Comparison of ENCODE assay signal across 12 cellular contexts in the genomic region with DNA sequence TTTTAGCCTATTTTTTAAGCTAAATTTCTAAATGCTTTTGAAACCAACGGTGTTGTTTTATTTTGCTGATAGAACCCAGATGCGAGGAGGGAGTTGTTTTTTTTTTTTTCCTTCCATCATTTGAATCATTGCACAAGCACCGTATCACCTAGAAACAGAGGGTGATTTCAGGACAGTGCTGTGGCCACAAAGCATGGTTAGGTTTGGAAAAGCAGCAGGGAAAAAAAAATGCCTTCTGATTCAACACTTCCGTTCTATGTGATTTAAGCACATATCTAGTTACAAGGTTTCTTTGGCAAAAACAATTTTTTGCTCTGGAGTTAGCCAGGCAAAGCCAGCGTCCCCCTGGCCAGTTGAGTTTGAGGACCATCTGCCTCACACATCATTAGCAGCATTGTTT. TPM values are rescaled to one million over a fixed set of nuclear protein-coding genes. Genes with fewer than 3 reads are reported as not detected.
DNase-seq lines count a peak whose midpoint lies in the region; ATAC-seq, FAIRE-seq and TF ChIP-seq lines count a peak whose summit lies in the region.
"Had no signal": no experiment of that assay in that cellular context is flagged by ENCODE, and none has a peak within 500 bp of the region (broad histone marks: within the 10 kb centered on the region; RNA-seq: fewer than 3 reads in every experiment).

No MANE protein-coding gene starts in this region.

- H3K36me3 Mint-ChIP-seq in brain, result no peaks in the 10 kb centered on the region
- H3K36me3 Mint-ChIP-seq in activated T-cell treated with anti-CD3 and anti-CD28 coated beads, Interleukin-2, amount 50 U/mL, for 24 hours (ENCODE audit: low read depth), result no peaks in the 10 kb centered on the region
- H3K36me3 Mint-ChIP-seq: CD4-positive, alpha-beta memory T cell had no signal

- H2BK20ac ChIP-seq in IMR-90 (ENCODE audit: low read depth, low read length), result peak overlapping the region; percentile 47; the same call in 1 of the 2 replicates

- H2AK9ac ChIP-seq in IMR-90 (replicated peaks; ENCODE audit: low read depth, low read length, poor library complexity), result no peak overlapping the region

- TF ChIP-seq RAD21 in IMR-90 (IDR thresholded peaks at IDR 0.05; ENCODE audit: low read length), result no peak

- CTCF ChIA-PET in AG04450 (lab: Charles Lee), result interaction anchor here (1.8 to 2.3 kb wide), 3 partner anchors 23 to 328 kb away, joined by 5 to 19 read pairs (median 5); no protein-coding TSS in a partner anchor
- CTCF ChIA-PET in IMR-90 (lab: Yijun Ruan, JAX), result interaction anchor here (0.6 kb wide), 1 partner anchor 907 kb away, joined by 3 read pairs; no protein-coding TSS in a partner anchor

- no peak for FAIRE-seq in small intestine (lab: Jason Lieb, UNC)

- peaks cover 2% of the 10 kb centered on the region for H3K27me3 Mint-ChIP-seq in brain
- peaks cover 5% of the 10 kb centered on the region for H3K27me3 Mint-ChIP-seq in activated T-cell treated with anti-CD3 and anti-CD28 coated beads, Interleukin-2, amount 50 U/mL, for 24 hours

- BruUV-seq in IMR-90 (replicated peaks; lab: Mats Ljungman, UMichigan), result no TSS peak

- H3K27ac ChIP-seq in AG04450 (ENCODE audit: low read depth, low read length) (peak overlapping the region; percentile 75), IMR-90 (ENCODE audit: insufficient read depth, low read length) (peak overlapping the region; percentile 61; the same call in 1 of the 2 replicates), small intestine (ENCODE audit: low read depth in 1 of 2, low read length in 1 of 2) (no peak overlapping the region)

- H3K9me3 Mint-ChIP-seq in brain, result no peaks in the 10 kb centered on the region
- no peaks in the 10 kb centered on the region for H3K9me3 Mint-ChIP-seq in activated T-cell treated with anti-CD3 and anti-CD28 coated beads, Interleukin-2, amount 50 U/mL, for 24 hours
- H3K9me3 Mint-ChIP-seq: H9 had no signal

- peak overlapping the region; percentile 47 for H3K14ac ChIP-seq in IMR-90 (replicated peaks; ENCODE audit: low read depth, low read length)

- ATAC-seq in IMR-90 (ENCODE audit: low read depth), result peak; percentile 81

- TF ChIP-seq CTCF in AG04450 (IDR thresholded peaks at IDR 0.05; ENCODE audit: low read depth, low read length), result no peak
- no peak for TF ChIP-seq CTCF in IMR-90 (conservative IDR thresholded peaks at IDR 0.05; ENCODE audit: low read depth, low read length)
- no peak for TF ChIP-seq CTCF in brain (conservative IDR thresholded peaks at IDR 0.05)

- H3K36me3 ChIP-seq in IMR-90 (ENCODE audit: control insufficient read depth, insufficient read depth, low read length) (no peaks in the 10 kb centered on the region; the same call in 1 of the 2 replicates), small intestine (ENCODE audit: control insufficient read depth in 2 of 2, insufficient read depth in 2 of 2, low read length in 2 of 2) (no peaks in the 10 kb centered on the region)

- H3K18ac ChIP-seq in IMR-90 (ENCODE audit: low read depth, low read length), result peak overlapping the region; percentile 43

- H4K5ac ChIP-seq in IMR-90 (ENCODE audit: low read depth, low read length), result peak overlapping the region; percentile 5; the same call in 1 of the 2 replicates

- WGBS in IMR-90 (ENCODE audit: extremely low coverage in 2 of 2, insufficient read length in 1 of 2), 2 experiments, result no CpG with 5 or more reads among the region's 5 CpGs
- 73 to 81% (median 81%) methylated on average over 5 of the region's 5 CpGs for WGBS in small intestine, 3 donors

- H3K4me1 Mint-ChIP-seq in brain, result peaks cover 55% of the 10 kb centered on the region
- H3K4me1 Mint-ChIP-seq in activated T-cell treated with anti-CD3 and anti-CD28 coated beads, Interleukin-2, amount 50 U/mL, for 24 hours (ENCODE audit: low read depth), result peaks cover 5% of the 10 kb centered on the region

- no peak overlapping the region; the same call in 1 of the 2 replicates for H2AK5ac ChIP-seq in IMR-90 (ENCODE audit: low read depth, low read length)

- DNase-seq in AG04450 (ENCODE audit: low read depth, low spot score) (peak; percentile 76), IMR-90 (peak; percentile 95), kidney glomerular epithelial cell (lab: John Stamatoyannopoulos, UW) (peak; percentile 35), small intestine (no peak), SW480 (ENCODE audit: low spot score) (no peak), cerebellar cortex (ENCODE audit: low spot score) (no peak)
- DNase-seq in activated T-cell treated with anti-CD3 and anti-CD28 coated beads, Interleukin-2, amount 50 U/mL, for 24 hours, result no peak
- DNase-seq: activated naive CD4-positive, alpha-beta T cell treated with Interleukin-2 at 50 U/mL for 16 hours; CD4-positive, alpha-beta memory T cell; foreskin melanocyte; H9 had no signal

- POLR2A ChIA-PET in AG04450 (lab: Yijun Ruan, JAX) (interaction anchor here (0.7 to 1.3 kb wide), 3 partner anchors 14 to 335 kb away, joined by 3 to 4 read pairs (median 3); partner anchors contain the start of gene WNT5B), IMR-90 (lab: Charles Lee; ENCODE audit: unreplicated experiment) (no interaction called here)

- peak overlapping the region; percentile 78 for H2BK5ac ChIP-seq in IMR-90 (ENCODE audit: low read depth, low read length, poor library complexity, severe bottlenecking)

- H3K27ac Mint-ChIP-seq in brain, result peak overlapping the region; percentile 75 to 95 (median 85)
- no peak overlapping the region for H3K27ac Mint-ChIP-seq in activated T-cell treated with anti-CD3 and anti-CD28 coated beads, Interleukin-2, amount 50 U/mL, for 24 hours
- H3K27ac Mint-ChIP-seq: CD4-positive, alpha-beta memory T cell; H9 had no signal

- H3K4me1 ChIP-seq in IMR-90 (ENCODE audit: control insufficient read depth, insufficient read depth, low read length) (peaks cover 11% of the 10 kb centered on the region), small intestine (ENCODE audit: control insufficient read depth in 2 of 2, insufficient read depth in 1 of 2, low read depth in 1 of 2, low read length in 1 of 2) (no peaks in the 10 kb centered on the region)

- intact Hi-C loops in IMR-90 (cut with micrococcal nuclease), result no loop called here

- peak overlapping the region; percentile 7; the same call in 1 of the 2 replicates for H3K9ac ChIP-seq in IMR-90 (ENCODE audit: low read depth, low read length)

- H3K27me3 ChIP-seq in AG04450 (ENCODE audit: control insufficient read depth, insufficient read depth, low read length) (no peaks in the 10 kb centered on the region), IMR-90 (ENCODE audit: control insufficient read depth, insufficient read depth, low read length) (no peaks in the 10 kb centered on the region), small intestine (ENCODE audit: control insufficient read depth in 2 of 2, insufficient read depth in 2 of 2, low read length in 2 of 2) (no peaks in the 10 kb centered on the region)

- H3K4ac ChIP-seq in IMR-90 (ENCODE audit: low read depth, low read length), result peak overlapping the region; percentile 61; the same call in 1 of the 2 replicates

- H2BK15ac ChIP-seq in IMR-90 (ENCODE audit: low read depth, low read length), result no peak overlapping the region

- peak overlapping the region in 1 of 2 experiments; percentile 56; a peak in 1 of 4 replicates for H4K8ac ChIP-seq in IMR-90 (ENCODE audit: low read depth in 2 of 2, low read length in 2 of 2)

- H3K79me1 ChIP-seq in IMR-90 (ENCODE audit: low read depth in 1 of 2, low read length in 2 of 2), result peaks cover 34 to 92% of the 10 kb centered on the region in 2 experiments

- H4K20me1 ChIP-seq in IMR-90 (ENCODE audit: insufficient read depth, low read length), result peaks cover 44% of the 10 kb centered on the region; the same call in 1 of the 2 replicates

- H3K9me3 ChIP-seq in AG04450 (ENCODE audit: control insufficient read depth, insufficient read depth, low read length) (no peaks in the 10 kb centered on the region), IMR-90 (ENCODE audit: control insufficient read depth, insufficient read depth, low read length) (no peaks in the 10 kb centered on the region), small intestine (ENCODE audit: control insufficient read depth, low read depth) (no peaks in the 10 kb centered on the region)

- dilution Hi-C loops in IMR-90 (cut with HindIII; ENCODE audit: low sequenced_read_pairs, unreplicated experiment), result no loop called here

- peak overlapping the region; percentile 59; the same call in 1 of the 2 replicates for H3K56ac ChIP-seq in IMR-90 (ENCODE audit: extremely low read depth, insufficient read depth, low read length)

- peak overlapping the region; percentile 75 for H3K4me2 ChIP-seq in IMR-90 (ENCODE audit: low read depth, low read length)

- H3K4me3 ChIP-seq in AG04450 (ENCODE audit: low read depth, low read length) (peak overlapping the region; percentile 37), IMR-90 (ENCODE audit: insufficient read depth, low read depth, low read length) (peak overlapping the region; percentile 8; the same call in 1 of the 2 replicates), small intestine (ENCODE audit: low read depth in 1 of 2, low read length in 2 of 2) (no peak overlapping the region)

- H2BK120ac ChIP-seq in IMR-90 (ENCODE audit: low read depth, low read length), result peak overlapping the region; percentile 42

- peak overlapping the region; percentile 26; the same call in 1 of the 2 replicates for H3K23ac ChIP-seq in IMR-90 (ENCODE audit: low read depth, low read length)

- peak overlapping the region; percentile 14; the same call in 1 of the 2 replicates for H4K91ac ChIP-seq in IMR-90 (ENCODE audit: insufficient read depth, low read depth, low read length)

- H2AFZ ChIP-seq in IMR-90 (replicated peaks; ENCODE audit: low read length, poor library complexity), result no peak overlapping the region

- peaks cover 29% of the 10 kb centered on the region for H3K9me1 ChIP-seq in IMR-90 (ENCODE audit: insufficient read depth, low read length)

- in situ Hi-C loops in IMR-90 (cut with MboI; ENCODE audit: low sequenced_read_pairs), result no loop called here

- H3K4me3 Mint-ChIP-seq in brain, result peak overlapping the region; percentile 51 to 82 (median 70)
- no peak overlapping the region for H3K4me3 Mint-ChIP-seq in activated T-cell treated with anti-CD3 and anti-CD28 coated beads, Interleukin-2, amount 50 U/mL, for 24 hours
- H3K4me3 Mint-ChIP-seq: CD4-positive, alpha-beta memory T cell; H9 had no signal

- no peak for TF ChIP-seq POLR2A in IMR-90 (IDR thresholded peaks at IDR 0.05; ENCODE audit: low read depth, low read length)

RNA-seq across cellular contexts. Expression of gene WNT5B, which starts 17.3 kb away (rescaled TPM):
- 22.2 and 25.2 TPM in 2 replicates for polyA plus RNA-seq in AG04450 (2011; rRNA removed)
- polyA minus RNA-seq in AG04450 (2011; rRNA and poly(A)+ RNA removed), result 24.5 and 31.0 TPM in 2 replicates
- total RNA-seq in IMR-90 (2012; rRNA removed), result 96.1 and 102 TPM in 2 replicates
- polyA plus RNA-seq in IMR-90 (2012; rRNA removed), result 83.7 and 98.8 TPM in 2 replicates
- 77.8 and 101 TPM in 2 replicates for polyA plus RNA-seq in IMR-90 (2012; cell fraction: cytosol; rRNA removed)
- 49.1 and 91.4 TPM in 2 replicates for polyA plus RNA-seq in IMR-90 (2012; cell fraction: nucleus; rRNA removed; ENCODE audit: low replicate concordance)
- 4.1 TPM for polyA plus RNA-seq in brain (ENCODE audit: insufficient read depth, low read depth, low replicate concordance)
- polyA plus RNA-seq in small intestine, result 1 to 10 TPM in 2 of 3 donors, under 1 TPM in 1; 0.67 to 3.6 (median 1.1) TPM

RNA-seq across cellular contexts. Expression of gene FBXL14, which starts 17.4 kb away (rescaled TPM):
- 3.2 and 4.8 TPM in 2 replicates for polyA plus RNA-seq in AG04450 (2011; rRNA removed)
- polyA minus RNA-seq in AG04450 (2011; rRNA and poly(A)+ RNA removed), result 7.8 and 7.9 TPM in 2 replicates
- 4.7 TPM in 2 replicates for total RNA-seq in IMR-90 (2012; rRNA removed)
- polyA plus RNA-seq in IMR-90 (2012; rRNA removed), result 7.3 and 8.8 TPM in 2 replicates
- polyA plus RNA-seq in IMR-90 (2012; cell fraction: cytosol; rRNA removed), result 2.2 and 9.6 TPM in 2 replicates
- polyA plus RNA-seq in IMR-90 (2012; cell fraction: nucleus; rRNA removed; ENCODE audit: low replicate concordance), result 2.8 and 5.8 TPM in 2 replicates
- polyA plus RNA-seq in brain (ENCODE audit: insufficient read depth, low read depth, low replicate concordance), result 9.3 TPM
- polyA plus RNA-seq in small intestine, result 10 to 100 TPM in 1 of 3 donors, 1 to 10 TPM in 2; 3.5 to 15.7 (median 4.2) TPM

Comparison
In these comparisons a context has a peak if more than half of its experiments do, and no peak if none do; other contexts are left out.
1. DNase-seq: peak in AG04450 (single experiment), IMR-90 (single experiment) and kidney glomerular epithelial cell (single experiment); none in activated T-cell treated with anti-CD3 and anti-CD28 coated beads, Interleukin-2, amount 50 U/mL, for 24 hours (single experiment), small intestine (single experiment), SW480 (single experiment) and cerebellar cortex (single experiment).
2. H3K27ac ChIP-seq: peak in AG04450 (single experiment) and IMR-90 (single experiment); none in small intestine (0 of 2).
3. H3K4me3 ChIP-seq: peak in AG04450 (single experiment) and IMR-90 (single experiment); none in small intestine (0 of 2).